ENCODE assay signal across 12 cellular contexts in the genomic region with DNA sequence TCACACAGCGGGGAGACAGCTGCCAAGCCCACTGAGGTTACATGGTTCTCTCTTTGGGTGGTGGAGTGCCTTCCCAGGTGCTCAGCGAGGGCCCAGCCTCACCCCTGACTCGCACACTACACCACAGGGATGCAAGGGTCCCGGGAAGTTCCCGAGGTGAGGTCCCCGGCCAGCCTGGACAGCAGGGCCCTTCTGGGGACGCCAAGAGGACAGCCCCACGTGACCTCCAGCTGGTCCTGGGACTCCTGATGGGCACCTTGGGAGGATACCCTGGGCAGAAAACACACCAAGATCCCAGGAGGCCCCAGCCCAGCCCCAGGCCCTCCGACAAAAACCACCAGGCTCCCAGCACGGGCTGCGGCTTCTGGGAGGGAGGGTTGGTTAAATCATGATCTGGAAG.
"Had no signal": no experiment of that assay in that cellular context is flagged by ENCODE, and none has a peak within 500 bp of the region (broad histone marks: within the 10 kb centered on the region; RNA-seq: fewer than 3 reads in every experiment).

No MANE protein-coding gene starts in this region.

- H3K9me3 ChIP-seq: colonic mucosa, heart left ventricle, upper lobe of right lung had no signal

- H3K36me3 ChIP-seq: colonic mucosa had no signal

- H3K4me1 ChIP-seq: colonic mucosa had no signal

- H3K27me3 ChIP-seq: colonic mucosa, heart left ventricle, upper lobe of right lung had no signal

- H3K27ac ChIP-seq: colonic mucosa, heart left ventricle, upper lobe of right lung had no signal

- DNase-seq: colonic mucosa; effector CD8-positive, alpha-beta T cell; heart left ventricle; hippocampal formation; mammary epithelial cell; naive thymus-derived CD4-positive, alpha-beta T cell; posterior cingulate gyrus; stimulated activated CD4-positive, alpha-beta T cell treated with anti-CD3 and anti-CD28 coated beads, Interleukin-2, amount 100 ng/mL, for 24 hours; stimulated activated CD4-positive, alpha-beta T cell treated with anti-CD3 and anti-CD28 coated beads, Interleukin-4, amount 100 ng/mL, for 4 hours; stimulated activated naive B cell treated with anti-CD40 and anti-IgM and Interleukin-4, amounts not matched to agents 10 μg/mL and 1 μg/mL and 100 μg/mL, for 72 hours; stimulated activated naive CD8-positive, alpha-beta T cell treated with anti-CD3 and anti-CD28 coated beads, Interleukin-15, amount 100 ng/mL, for 72 hours; upper lobe of right lung had no signal

- H3K4me3 ChIP-seq: colonic mucosa, heart left ventricle, upper lobe of right lung had no signal
